In genomic region chr17:8757189-8757588, GRCh38 we compare ENCODE assay signal across 8 cellular contexts. TPM values are rescaled to one million over a fixed set of nuclear protein-coding genes. Genes with fewer than 3 reads are reported as not detected.
"Had no signal": no experiment of that assay in that cellular context is flagged by ENCODE, and none has a peak within 500 bp of the region (broad histone marks: within the 10 kb centered on the region; RNA-seq: fewer than 3 reads in every experiment).

No MANE protein-coding gene starts in this region.

- H3K4me3 Mint-ChIP-seq: H9, IgD-negative memory B cell had no signal

- H3K27ac Mint-ChIP-seq: H9, IgD-negative memory B cell had no signal

- ATAC-seq: HepG2 had no signal

- H3K36me3 Mint-ChIP-seq: IgD-negative memory B cell had no signal

- DNase-seq: GM23248, GOT3, H9, HCEC 1CT had no signal

- H3K27ac ChIP-seq: GM23248, HL-60 had no signal

- H3K4me1 Mint-ChIP-seq: IgD-negative memory B cell had no signal

- H3K4me3 ChIP-seq: GM23248 had no signal

RNA-seq across cellular contexts. Expression of gene SPDYE4, which starts 1.2 kb away (rescaled TPM):
- total RNA-seq: GM23248, H9, HepG2, HT1080 had no signal

RNA-seq across cellular contexts. Expression of gene CCDC42, which starts 12.6 kb away (rescaled TPM):
- total RNA-seq: GM23248, H9, HepG2, HT1080 had no signal

RNA-seq across cellular contexts. Expression of gene MFSD6L, which starts 42.0 kb away (rescaled TPM):
- total RNA-seq: GM23248, HepG2, HT1080 had no signal
